7 cellular contexts compared by ENCODE assay signal in genomic region chr6:92497281-92497680, GRCh38.
"Had no signal": no experiment of that assay in that cellular context is flagged by ENCODE, and none has a peak within 500 bp of the region (broad histone marks: within the 10 kb centered on the region; RNA-seq: fewer than 3 reads in every experiment).

No MANE protein-coding gene starts in this region.

- ATAC-seq: HCT116, HepG2 had no signal

- FAIRE-seq: HepG2 had no signal

- DNase-seq: GM23248, GOT3, H7, HFFc6, KBM-7 had no signal
